In genomic region chr1:220094016-220094911, GRCh38 we compare ENCODE assay signal across 8 cellular contexts. TPM values are rescaled to one million over a fixed set of nuclear protein-coding genes. Genes with fewer than 3 reads are reported as not detected.
DNase-seq lines count a peak whose midpoint lies in the region; ATAC-seq and TF ChIP-seq lines count a peak whose summit lies in the region.

IARS2 (plus strand) TSS chr1:220094132; CDS start chr1:220094217, 85 bp downstream.

- intact Hi-C loops in ovary (cut with DNase I): no loop called here

- H3K36me3 Mint-ChIP-seq in GM23338 (ENCODE audit: low read depth) (peaks cover 27% of the 10 kb centered on the region), glutamatergic neuron (ENCODE audit: unreplicated experiment) (no peaks in the 10 kb centered on the region)
- peaks cover 9% of the 10 kb centered on the region for H3K36me3 Mint-ChIP-seq in activated naive CD4-positive, alpha-beta T cell treated with anti-CD3 and anti-CD28 coated beads, Interleukin-2, amount 50 U/mL, for 24 hours

- CTCF ChIA-PET in SK-N-SH (lab: Yijun Ruan, JAX): interaction anchor here (0.8 to 1.3 kb wide), 3 partner anchors 30 to 102 kb away, joined by 3 read pairs; no protein-coding TSS in a partner anchor

- no peaks in the 10 kb centered on the region for H4K20me1 ChIP-seq in GM23338 (replicated peaks; ENCODE audit: insufficient read depth)
- H4K20me1 ChIP-seq in SK-N-SH (ENCODE audit: insufficient read depth): no peaks in the 10 kb centered on the region

- H3K4me1 Mint-ChIP-seq in GM23338 (peaks cover 6% of the 10 kb centered on the region), glutamatergic neuron (ENCODE audit: low read depth, unreplicated experiment) (no peaks in the 10 kb centered on the region)
- peaks cover 41% of the 10 kb centered on the region for H3K4me1 Mint-ChIP-seq in activated naive CD4-positive, alpha-beta T cell treated with anti-CD3 and anti-CD28 coated beads, Interleukin-2, amount 50 U/mL, for 24 hours

- DNase-seq in ELR (ENCODE audit: low read depth) (peak; percentile 90), GM23338 (ENCODE audit: low spot score) (peak; percentile 93), LNCaP clone FGC (ENCODE audit: low read depth) (peak; percentile 85), SK-N-SH (peak; percentile 98), glutamatergic neuron (peak; percentile 92), ovary (peak; percentile 88 to 93 (median 91))

- H3K4me3 Mint-ChIP-seq in GM23338 (peak within 1 kb of the TSS; percentile 81), glutamatergic neuron (ENCODE audit: unreplicated experiment) (peak within 1 kb of the TSS; percentile 82)
- H3K4me3 Mint-ChIP-seq in activated naive CD4-positive, alpha-beta T cell treated with anti-CD3 and anti-CD28 coated beads, Interleukin-2, amount 50 U/mL, for 24 hours: peak within 1 kb of the TSS; percentile 73

- H3K27me3 ChIP-seq in GM23338 (ENCODE audit: insufficient read depth) (no peaks in the 10 kb centered on the region), SK-N-SH (ENCODE audit: insufficient read depth) (no peaks in the 10 kb centered on the region), ovary (no peaks in the 10 kb centered on the region), thymus (ENCODE audit: control insufficient read depth, insufficient read depth) (no peaks in the 10 kb centered on the region)

- no peaks in the 10 kb centered on the region for H3K9me2 ChIP-seq in GM23338 (ENCODE audit: insufficient read depth)
- H3K9me2 ChIP-seq in SK-N-SH: no peaks in the 10 kb centered on the region

- POLR2A ChIA-PET in SK-N-SH (lab: Yijun Ruan, JAX): no interaction called here

- peak; percentile 85 for ATAC-seq in GM23338

- TF ChIP-seq POLR2A in ovary (IDR thresholded peaks at IDR 0.05): no peak

- TF ChIP-seq RAD21 in SK-N-SH (IDR thresholded peaks at IDR 0.05; ENCODE audit: low read length): no peak

- peak within 1 kb of the TSS; percentile 97 for H2AFZ ChIP-seq in GM23338
- peak within 1 kb of the TSS; percentile 92 for H2AFZ ChIP-seq in SK-N-SH (ENCODE audit: low read depth)

- H3K4me2 ChIP-seq in GM23338 (peak within 1 kb of the TSS; percentile 96), SK-N-SH (peak within 1 kb of the TSS; percentile 96)

- H3K27me3 Mint-ChIP-seq in GM23338 (ENCODE audit: insufficient read depth, low read depth, poor library complexity) (peaks cover 8% of the 10 kb centered on the region), glutamatergic neuron (ENCODE audit: unreplicated experiment) (peaks cover 4% of the 10 kb centered on the region)
- H3K27me3 Mint-ChIP-seq in activated naive CD4-positive, alpha-beta T cell treated with anti-CD3 and anti-CD28 coated beads, Interleukin-2, amount 50 U/mL, for 24 hours: no peaks in the 10 kb centered on the region

- H3F3A ChIP-seq in GM23338 (replicated peaks; ENCODE audit: low read depth) (peaks cover 7% of the 10 kb centered on the region; the same call in 1 of the 2 replicates), SK-N-SH (replicated peaks; ENCODE audit: insufficient read depth) (peaks cover 4% of the 10 kb centered on the region)

- peak within 1 kb of the TSS; percentile 74 for H3K4me3 ChIP-seq in GM23338
- H3K4me3 ChIP-seq in LNCaP clone FGC (ENCODE audit: low read depth, low read length): peak within 1 kb of the TSS; percentile 86
- peak within 1 kb of the TSS; percentile 77 to 98 for H3K4me3 ChIP-seq in SK-N-SH (ENCODE audit: low read depth in 2 of 2, low read length in 1 of 2)
- H3K4me3 ChIP-seq in ovary: peak within 1 kb of the TSS; percentile 95
- peak within 1 kb of the TSS; percentile 66 for H3K4me3 ChIP-seq in thymus (ENCODE audit: low read length)

- no peaks in the 10 kb centered on the region for H3K9me3 ChIP-seq in SK-N-SH
- no peaks in the 10 kb centered on the region for H3K9me3 ChIP-seq in ovary
- H3K9me3 ChIP-seq in thymus (ENCODE audit: control insufficient read depth): no peaks in the 10 kb centered on the region

- H3K79me2 ChIP-seq in GM23338 (replicated peaks; ENCODE audit: insufficient read depth) (peaks cover 19% of the 10 kb centered on the region), SK-N-SH (ENCODE audit: insufficient read depth) (peaks cover 52% of the 10 kb centered on the region)

- TF ChIP-seq CTCF in GM23338 (conservative IDR thresholded peaks at IDR 0.05; ENCODE audit: low read depth in 2 of 2): no peak
- no peak for TF ChIP-seq CTCF in LNCaP clone FGC (IDR thresholded peaks at IDR 0.05; ENCODE audit: control insufficient read depth, extremely low read depth, insufficient read depth)
- TF ChIP-seq CTCF in SK-N-SH (IDR thresholded peaks at IDR 0.05): no peak
- no peak for TF ChIP-seq CTCF in glutamatergic neuron (IDR thresholded peaks at IDR 0.05; ENCODE audit: partially characterized antibody, unreplicated experiment)
- no peak for TF ChIP-seq CTCF in ovary (IDR thresholded peaks at IDR 0.05)

- 7% methylated on average over 11 of the region's 73 CpGs for WGBS in SK-N-SH (ENCODE audit: low lambda C conversion rate)
- WGBS in ovary, 3 donors: 1 to 4% (median 2%) methylated on average over 33 to 73 of the region's 73 CpGs
- 3% methylated on average over 73 of the region's 73 CpGs for WGBS in thymus

- no peaks in the 10 kb centered on the region for H3K9me3 Mint-ChIP-seq in GM23338
- no peaks in the 10 kb centered on the region for H3K9me3 Mint-ChIP-seq in activated naive CD4-positive, alpha-beta T cell treated with anti-CD3 and anti-CD28 coated beads, Interleukin-2, amount 50 U/mL, for 24 hours
- peaks cover 5% of the 10 kb centered on the region for H3K9me3 Mint-ChIP-seq in glutamatergic neuron (ENCODE audit: unreplicated experiment)

- no peak for TF ChIP-seq EP300 in SK-N-SH (IDR thresholded peaks at IDR 0.05; ENCODE audit: borderline replicate concordance in 1 of 2, low read depth in 1 of 2, low read length in 1 of 2)
- no peak for TF ChIP-seq EP300 in ovary (IDR thresholded peaks at IDR 0.05)

- peak within 1 kb of the TSS; percentile 94 for H3K9ac ChIP-seq in SK-N-SH

- H3K27ac Mint-ChIP-seq in GM23338 (no peak within 1 kb of the TSS), glutamatergic neuron (ENCODE audit: unreplicated experiment) (no peak within 1 kb of the TSS)
- peak within 1 kb of the TSS; percentile 62 for H3K27ac Mint-ChIP-seq in activated naive CD4-positive, alpha-beta T cell treated with anti-CD3 and anti-CD28 coated beads, Interleukin-2, amount 50 U/mL, for 24 hours

- H3K27ac ChIP-seq in GM23338 (ENCODE audit: low read depth) (peak within 1 kb of the TSS; percentile 87), SK-N-SH (ENCODE audit: low read depth in 2 of 2, low read length in 1 of 2) (peak within 1 kb of the TSS; percentile 74 to 83), ovary (peak within 1 kb of the TSS; percentile 59 to 84), thymus (ENCODE audit: low read depth) (peak within 1 kb of the TSS; percentile 25)

- peaks cover 7% of the 10 kb centered on the region; the same call in 1 of the 2 replicates for H3K36me3 ChIP-seq in GM23338 (ENCODE audit: insufficient read depth)
- peaks cover 25 to 26% of the 10 kb centered on the region in 2 experiments for H3K36me3 ChIP-seq in SK-N-SH (replicated peaks in 1 of 2; ENCODE audit: control insufficient read depth in 1 of 2, insufficient read depth in 2 of 2, low read length in 1 of 2)
- no peaks in the 10 kb centered on the region for H3K36me3 ChIP-seq in ovary
- H3K36me3 ChIP-seq in thymus (ENCODE audit: control insufficient read depth, insufficient read depth): no peaks in the 10 kb centered on the region

- H3K4me1 ChIP-seq in GM23338 (ENCODE audit: insufficient read depth): peaks cover 7% of the 10 kb centered on the region; the same call in 1 of the 2 replicates
- peaks cover 9 to 10% of the 10 kb centered on the region in 2 experiments for H3K4me1 ChIP-seq in SK-N-SH (ENCODE audit: control insufficient read depth in 1 of 2, insufficient read depth in 2 of 2, low read depth in 1 of 2, low read length in 1 of 2)
- peaks cover 6% of the 10 kb centered on the region for H3K4me1 ChIP-seq in ovary (ENCODE audit: insufficient read depth)
- peaks cover 9% of the 10 kb centered on the region for H3K4me1 ChIP-seq in thymus (ENCODE audit: control insufficient read depth, insufficient read depth, low read length)

TF ChIP-seq in SK-N-SH, 30 proteins besides CTCF, POLR2A, EP300 and RAD21 (continues in another document):
- TF ChIP-seq EZH2phosphoT487 (IDR thresholded peaks at IDR 0.05; ENCODE audit: borderline replicate concordance, low read depth): no peak
- TF ChIP-seq, protein P1, sequence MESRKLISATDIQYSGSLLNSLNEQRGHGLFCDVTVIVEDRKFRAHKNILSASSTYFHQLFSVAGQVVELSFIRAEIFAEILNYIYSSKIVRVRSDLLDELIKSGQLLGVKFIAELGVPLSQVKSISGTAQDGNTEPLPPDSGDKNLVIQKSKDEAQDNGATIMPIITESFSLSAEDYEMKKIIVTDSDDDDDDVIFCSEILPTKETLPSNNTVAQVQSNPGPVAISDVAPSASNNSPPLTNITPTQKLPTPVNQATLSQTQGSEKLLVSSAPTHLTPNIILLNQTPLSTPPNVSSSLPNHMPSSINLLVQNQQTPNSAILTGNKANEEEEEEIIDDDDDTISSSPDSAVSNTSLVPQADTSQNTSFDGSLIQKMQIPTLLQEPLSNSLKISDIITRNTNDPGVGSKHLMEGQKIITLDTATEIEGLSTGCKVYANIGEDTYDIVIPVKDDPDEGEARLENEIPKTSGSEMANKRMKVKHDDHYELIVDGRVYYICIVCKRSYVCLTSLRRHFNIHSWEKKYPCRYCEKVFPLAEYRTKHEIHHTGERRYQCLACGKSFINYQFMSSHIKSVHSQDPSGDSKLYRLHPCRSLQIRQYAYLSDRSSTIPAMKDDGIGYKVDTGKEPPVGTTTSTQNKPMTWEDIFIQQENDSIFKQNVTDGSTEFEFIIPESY (IDR thresholded peaks at IDR 0.05; ENCODE audit: borderline replicate concordance, low read depth): no peak
- peak; percentile 59 for TF ChIP-seq POLR2AphosphoS5 (IDR thresholded peaks at IDR 0.05; ENCODE audit: low read depth, low read length)
- TF ChIP-seq CHD2 (IDR thresholded peaks at IDR 0.05; ENCODE audit: low read length, partially characterized antibody): peak; percentile 69
- no peak for TF ChIP-seq MEF2A (IDR thresholded peaks at IDR 0.05; ENCODE audit: borderline replicate concordance, low read depth)
- TF ChIP-seq NRF1 (IDR thresholded peaks at IDR 0.05; ENCODE audit: low read depth, low read length): peak; percentile 53; the same call in 1 of the 2 replicates
- TF ChIP-seq TCF12 (IDR thresholded peaks at IDR 0.05): no peak
- TF ChIP-seq RXRA (IDR thresholded peaks at IDR 0.05; ENCODE audit: borderline replicate concordance, low read depth): no peak

RNA-seq across cellular contexts. Expression of gene IARS2, which starts in this region (rescaled TPM):
- total RNA-seq in GM23338 (2014; rRNA removed; shearing (Covaris generic)): 74.4 and 75.6 TPM in 2 replicates
- 29.7 and 33.3 TPM in 2 replicates for polyA plus RNA-seq in GM23338 (2016; fragmentation: Nextera tagmentation; extraction: Ambion mirVana)
- 25.7 and 30.0 TPM in 2 replicates for polyA plus RNA-seq in SK-N-SH (2012; rRNA removed)
- polyA plus RNA-seq in SK-N-SH (2012; cell fraction: cytosol; rRNA removed): 49.3 and 63.4 TPM in 2 replicates
- polyA plus RNA-seq in SK-N-SH (2012; cell fraction: nucleus; rRNA removed): 12.9 and 22.1 TPM in 2 replicates
- total RNA-seq in glutamatergic neuron (ENCODE audit: unreplicated experiment): 35.4 TPM
- 10 to 100 TPM; 37.2 to 52.0 (median 43.0) TPM for total RNA-seq in ovary
- polyA plus RNA-seq in ovary: 10 to 100 TPM; 35.3 to 52.9 TPM
- polyA plus RNA-seq in thymus: 30.3 TPM

Comparison
In these comparisons a context has a peak if more than half of its experiments do, and no peak if none do; other contexts are left out.
1. Peak in every context shown above with its lines: DNase-seq, ATAC-seq, H3K4me3 ChIP-seq and H3K27ac ChIP-seq.
2. H3K27ac ChIP-seq: peak in every context shown above with its lines; median percentile 87 in GM23338; 78 in SK-N-SH; 72 in ovary; 25 in thymus.